14 cellular contexts compared by ENCODE assay signal in the genomic region with DNA sequence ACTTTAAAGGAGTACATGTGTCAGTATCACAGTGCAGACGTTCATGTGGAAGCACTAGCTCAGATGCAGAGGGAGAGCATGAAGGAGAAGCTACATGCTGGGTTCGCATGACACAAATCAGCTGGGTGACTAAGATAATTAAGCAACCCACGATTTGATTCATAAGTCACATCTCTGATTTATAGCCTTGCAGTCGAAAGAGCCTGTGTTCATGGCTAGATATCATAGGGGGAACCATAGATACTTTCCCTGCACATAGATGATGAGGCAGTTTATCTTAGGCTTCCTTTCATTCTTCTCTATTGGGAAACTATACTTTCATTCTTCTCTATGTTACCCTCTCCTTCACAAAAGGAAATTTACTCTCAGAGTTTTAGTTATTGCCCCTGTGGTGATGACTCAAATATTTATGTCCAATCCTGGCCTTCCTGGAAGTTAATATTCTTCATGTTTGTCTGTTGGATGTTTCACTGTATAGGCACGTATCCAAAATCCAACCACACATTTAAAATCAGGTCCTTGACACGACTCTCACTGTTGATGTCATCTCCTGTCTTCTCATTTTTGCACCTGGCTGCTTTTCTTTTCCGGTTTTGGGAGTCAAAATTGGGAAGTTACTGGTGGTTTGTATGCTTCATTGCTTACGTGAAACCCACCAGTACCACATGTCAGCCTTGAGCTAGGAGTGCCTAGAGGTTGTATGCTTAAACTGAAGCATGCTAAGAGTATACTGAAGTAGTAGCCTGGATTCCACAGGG. TPM values are rescaled to one million over a fixed set of nuclear protein-coding genes. Genes with fewer than 3 reads are reported as not detected.
DNase-seq lines count a peak whose midpoint lies in the region; ATAC-seq, FAIRE-seq and TF ChIP-seq lines count a peak whose summit lies in the region.
"Had no signal": no experiment of that assay in that cellular context is flagged by ENCODE, and none has a peak within 500 bp of the region (broad histone marks: within the 10 kb centered on the region; RNA-seq: fewer than 3 reads in every experiment).

No MANE protein-coding gene starts in this region.

- no peak overlapping the region for H2AFZ ChIP-seq in keratinocyte (ENCODE audit: control insufficient read depth, low read length)

- dilution Hi-C loops in keratinocyte (cut with MboI; ENCODE audit: extremely low pct_ligation_motif_present, low sequenced_read_pairs): no loop called here

- 0 out of 2 replicates have a peak overlapping the region, but pooled peaks have one; percentile 39 for H3K27ac ChIP-seq in BLaER1
- H3K27ac ChIP-seq in keratinocyte (ENCODE audit: control insufficient read depth, insufficient read depth, low read length): no peak overlapping the region
- no peak overlapping the region for H3K27ac ChIP-seq in adrenal gland

- H3K9me1 ChIP-seq in keratinocyte (ENCODE audit: control insufficient read depth, extremely low read depth, insufficient read depth, low read length): no peaks in the 10 kb centered on the region

- peak; percentile 49 for FAIRE-seq in keratinocyte (lab: Jason Lieb, UNC)
- FAIRE-seq: GM18507 had no signal

- TF ChIP-seq CTCF in keratinocyte (optimal IDR thresholded peaks at IDR 0.05 in 1 of 3, IDR thresholded peaks at IDR 0.05 in 1 of 3, conservative IDR thresholded peaks at IDR 0.05 in 1 of 3; ENCODE audit: extremely low read depth in 1 of 3, insufficient read depth in 2 of 3, low read length in 3 of 3) (no peak), adrenal gland (IDR thresholded peaks at IDR 0.05) (no peak)

- no peak overlapping the region for H3K9ac ChIP-seq in BLaER1
- no peak overlapping the region for H3K9ac ChIP-seq in keratinocyte (ENCODE audit: control insufficient read depth, extremely low read depth, insufficient read depth, low read length)

- peak; percentile 90 for DNase-seq in amniotic epithelial cell (ENCODE audit: low read depth)
- DNase-seq in keratinocyte (ENCODE audit: low read depth, low spot score): peak; percentile 30
- no peak for DNase-seq in adrenal gland
- no peak for DNase-seq in NCI-H1105 treated with DMSO at 0.1 percent for 48 hours (lab: John Stamatoyannopoulos, UW)
- DNase-seq: NCI-H2107; occipital lobe; SIG-M5; stimulated activated CD4-positive, alpha-beta T cell treated with anti-CD3 and anti-CD28 coated beads, Interleukin-4, amount 100 ng/mL, for 4 hours had no signal

- H3K4me1 ChIP-seq in BLaER1 (peaks cover 30% of the 10 kb centered on the region), keratinocyte (ENCODE audit: control insufficient read depth, extremely low read depth, insufficient read depth, low read length) (peaks cover 5% of the 10 kb centered on the region), adrenal gland (replicated peaks in 1 of 2) (no peaks in the 10 kb centered on the region)

- H3K27me3 ChIP-seq in BLaER1: no peaks in the 10 kb centered on the region
- H3K27me3 ChIP-seq in keratinocyte (ENCODE audit: control insufficient read depth, extremely low read depth, insufficient read depth, low read length): no peaks in the 10 kb centered on the region
- H3K27me3 ChIP-seq in adrenal gland: no peaks in the 10 kb centered on the region

- no peaks in the 10 kb centered on the region for H3K79me2 ChIP-seq in keratinocyte (ENCODE audit: control insufficient read depth, insufficient read depth, low read length)

- intact Hi-C loops in adrenal gland (cut with DNase I): no loop called here

- ATAC-seq in HG03432 (IDR thresholded peaks at IDR 0.05; ENCODE audit: unreplicated experiment) (peak; percentile 55), GM21528 (IDR thresholded peaks at IDR 0.05; ENCODE audit: low FRiP score, unreplicated experiment) (no peak), HG03159 (IDR thresholded peaks at IDR 0.05; ENCODE audit: unreplicated experiment) (no peak)

- no peak for TF ChIP-seq POLR2A in adrenal gland (IDR thresholded peaks at IDR 0.05)

- H4K20me1 ChIP-seq in BLaER1 (no peaks in the 10 kb centered on the region), keratinocyte (ENCODE audit: control insufficient read depth, extremely low read depth, insufficient read depth, low read length) (no peaks in the 10 kb centered on the region)

- peak overlapping the region; percentile 66 for H3K4me2 ChIP-seq in BLaER1
- no peak overlapping the region for H3K4me2 ChIP-seq in keratinocyte (ENCODE audit: control insufficient read depth, extremely low read depth, insufficient read depth, low read depth, low read length)

- no peaks in the 10 kb centered on the region for H3K36me3 ChIP-seq in BLaER1
- H3K36me3 ChIP-seq in keratinocyte (ENCODE audit: control insufficient read depth in 2 of 2, extremely low read depth in 1 of 2, insufficient read depth in 2 of 2, low read length in 2 of 2): no peaks in the 10 kb centered on the region
- no peaks in the 10 kb centered on the region for H3K36me3 ChIP-seq in adrenal gland (replicated peaks in 1 of 2)

- H3K9me3 ChIP-seq in BLaER1: peaks cover 1% of the 10 kb centered on the region; the same call in 1 of the 2 replicates
- no peaks in the 10 kb centered on the region for H3K9me3 ChIP-seq in keratinocyte (ENCODE audit: control insufficient read depth, low read depth, low read length)
- no peaks in the 10 kb centered on the region for H3K9me3 ChIP-seq in adrenal gland (replicated peaks in 1 of 3)

- H3K4me3 ChIP-seq in BLaER1 (no peak overlapping the region), keratinocyte (ENCODE audit: control insufficient read depth in 2 of 3, extremely low read depth in 1 of 3, insufficient read depth in 2 of 3, low read depth in 1 of 3, low read length in 3 of 3) (no peak overlapping the region), adrenal gland (no peak overlapping the region)
- H3K4me3 ChIP-seq: lung had no signal

- WGBS in adrenal gland, 4 donors: 47 to 55% (median 51%) methylated on average over 8 of the region's 8 CpGs

RNA-seq across cellular contexts. Expression of a gene that starts 56.3 kb away (rescaled TPM):
- polyA plus RNA-seq in keratinocyte (not detected in 3 replicates), adrenal gland (under 1 TPM in 1 of 3 donors, not detected in 2; 0.03 TPM)
- not detected for polyA plus RNA-seq in keratinocyte (2011; ENCODE audit: low read depth)
- not detected in 2 replicates for polyA plus RNA-seq in keratinocyte (2011; cell fraction: cytosol; rRNA removed)
- polyA plus RNA-seq in keratinocyte (2011; cell fraction: nucleus; rRNA removed): not detected in 2 replicates
- not detected in 2 replicates for polyA plus RNA-seq in keratinocyte (2012; ENCODE audit: low replicate concordance)
- polyA minus RNA-seq in keratinocyte: not detected in 3 replicates
- not detected for polyA minus RNA-seq in keratinocyte (2011; cell fraction: cytosol; rRNA and poly(A)+ RNA removed)
- polyA minus RNA-seq in keratinocyte (2011; cell fraction: nucleus; rRNA and poly(A)+ RNA removed): not detected in 2 replicates
- under 1 TPM in 2 of 8 donors, not detected in 6; 0.11 to 0.13 TPM for total RNA-seq in adrenal gland
- polyA plus RNA-seq: lung had no signal

Comparison
In these comparisons a context has a peak if more than half of its experiments do, and no peak if none do; other contexts are left out.
1. DNase-seq: peak in amniotic epithelial cell (single experiment) and keratinocyte (single experiment); none in adrenal gland (0 of 7) and NCI-H1105 treated with DMSO at 0.1 percent for 48 hours (single experiment).